In the genomic region with DNA sequence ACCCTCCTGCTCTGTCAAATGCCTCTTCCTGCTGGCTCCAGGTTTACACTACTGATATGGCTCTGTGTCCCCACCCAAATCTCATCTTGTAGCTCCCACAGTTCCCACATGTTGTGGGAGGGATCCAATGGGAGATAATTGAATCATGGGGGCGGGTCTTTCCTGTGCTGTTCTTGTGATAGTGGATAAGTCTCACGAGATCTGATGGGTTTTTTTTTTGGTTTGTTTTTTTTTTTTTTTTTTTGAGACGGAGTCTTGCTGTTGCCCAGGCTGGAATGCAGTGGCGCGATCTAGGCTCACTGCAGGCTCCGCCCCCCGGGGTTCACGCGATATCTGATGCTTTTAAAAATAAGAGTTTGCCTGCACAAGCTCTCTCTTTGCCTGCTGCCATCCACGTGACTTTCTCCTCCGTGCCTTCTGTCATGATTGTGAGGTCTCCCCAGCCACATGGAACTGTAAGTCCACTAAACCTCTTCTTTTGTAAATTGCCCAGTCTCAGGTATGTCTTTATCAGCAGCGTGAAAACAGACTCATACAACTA, we compare ENCODE assay signal across 2 cellular contexts.
A peak's percentile ranks its signal among the peaks of the same experiment; 100 is the strongest.
TF ChIP-seq lines count a peak whose summit lies in the region.
"Not testable (repeated sequence)": the region's sequence is repeated elsewhere in the genome, so short reads cannot be mapped to it uniquely, and the experiment has no call there.

No MANE protein-coding gene starts in this region.

TF ChIP-seq in HEK293, 187 proteins besides CTCF, POLR2A, EP300 and RAD21:
- TF ChIP-seq ZIC2 (tag by site-specific recombination; IDR thresholded peaks at IDR 0.05) (0 out of 2 replicates have a peak, but pooled peaks have one; percentile 14), ZFHX2 (tag by site-specific recombination; conservative IDR thresholded peaks at IDR 0.05) (peak; percentile 47), ZNF362 (tag by site-specific recombination; IDR thresholded peaks at IDR 0.05) (peak; percentile 65), SP2 (tag by site-specific recombination; IDR thresholded peaks at IDR 0.05) (0 out of 2 replicates have a peak, but pooled peaks have one; percentile 30), IKZF3 (tag by site-specific recombination; IDR thresholded peaks at IDR 0.05) (peak; percentile 22; the same call in 1 of the 2 replicates), ZNF600 (tag by site-specific recombination; IDR thresholded peaks at IDR 0.05) (peak; percentile 42; the same call in 1 of the 2 replicates), EGR2 (tag by site-specific recombination; IDR thresholded peaks at IDR 0.05; ENCODE audit: low read depth) (0 out of 2 replicates have a peak, but pooled peaks have one; percentile 18)
TF ChIP-seq in HEK293: peak in this region for 7; not testable (repeated sequence) for 180.

TF ChIP-seq in K562, 482 proteins besides CTCF, POLR2A, EP300 and RAD21 (continues in another document):
- TF ChIP-seq TCF3 (CRISPR knock-in tag; IDR thresholded peaks at IDR 0.05) (peak; percentile 81), MNT (conservative IDR thresholded peaks at IDR 0.05) (peak; percentile 64 to 76), MYBL2 (IDR thresholded peaks at IDR 0.05; ENCODE audit: low read depth) (peak; percentile 43; the same call in 1 of the 2 replicates), MYC (IDR thresholded peaks at IDR 0.05; ENCODE audit: low read depth, low read length) (peak; percentile 36; the same call in 1 of the 2 replicates), JUND (IDR thresholded peaks at IDR 0.05; ENCODE audit: borderline replicate concordance, low read depth, low read length) (0 out of 2 replicates have a peak, but pooled peaks have one; percentile 15), KDM1A (IDR thresholded peaks at IDR 0.05) (peak in 1 of 2 experiments; percentile 35; a peak in 1 of 4 replicates), CHD2 (IDR thresholded peaks at IDR 0.05; ENCODE audit: low read depth, low read length) (peak; percentile 90), NCOR1 (IDR thresholded peaks at IDR 0.05) (peak; percentile 69), TEAD4 (IDR thresholded peaks at IDR 0.05; ENCODE audit: low read length) (peak; percentile 68), TRIM24 (IDR thresholded peaks at IDR 0.05) (peak; percentile 67 to 79), ZNF766 (CRISPR knock-in tag; conservative IDR thresholded peaks at IDR 0.05) (peak; percentile 71), L3MBTL2 (IDR thresholded peaks at IDR 0.05) (peak; percentile 70), TBL1XR1 (IDR thresholded peaks at IDR 0.05; ENCODE audit: low read length in 2 of 2) (peak in 1 of 2 experiments; percentile 21; a peak in 1 of 4 replicates), EGR1 (conservative IDR thresholded peaks at IDR 0.05) (peak; percentile 64), POLR2AphosphoS5 (IDR thresholded peaks at IDR 0.05; ENCODE audit: control insufficient read depth, insufficient read depth, low read depth, low read length) (0 out of 2 replicates have a peak, but pooled peaks have one; percentile 48), SP1 (CRISPR knock-in tag; IDR thresholded peaks at IDR 0.05) (0 out of 2 replicates have a peak, but pooled peaks have one; percentile 43), TAL1 (IDR thresholded peaks at IDR 0.05) (peak; percentile 76), FOSL1 (tag; conservative IDR thresholded peaks at IDR 0.05) (peak; percentile 23; the same call in 1 of the 2 replicates), NFIC (IDR thresholded peaks at IDR 0.05) (peak; percentile 53; the same call in 1 of the 2 replicates), EP400 (IDR thresholded peaks at IDR 0.05) (peak; percentile 62), RAD51 (IDR thresholded peaks at IDR 0.05; ENCODE audit: borderline replicate concordance, low read depth) (peak; percentile 45; the same call in 1 of the 2 replicates), POLR2H (tag; IDR thresholded peaks at IDR 0.05; ENCODE audit: low read depth) (peak; percentile 37; the same call in 1 of the 2 replicates), RBFOX2 (IDR thresholded peaks at IDR 0.05; ENCODE audit: low read depth, low read length) (peak; percentile 41; the same call in 1 of the 2 replicates), FOXM1 (IDR thresholded peaks at IDR 0.05; ENCODE audit: low read depth) (peak; percentile 75), SMARCA4 (IDR thresholded peaks at IDR 0.05) (0 out of 2 replicates have a peak, but pooled peaks have one; percentile 36), CBFA2T3 (IDR thresholded peaks at IDR 0.05) (peak; percentile 92), TOE1 (IDR thresholded peaks at IDR 0.05; ENCODE audit: borderline replicate concordance) (peak; percentile 75; the same call in 1 of the 2 replicates), ARID1B (IDR thresholded peaks at IDR 0.05) (peak; percentile 64), CHAMP1 (IDR thresholded peaks at IDR 0.05) (0 out of 2 replicates have a peak, but pooled peaks have one; percentile 81), NRF1 (conservative IDR thresholded peaks at IDR 0.05 in 1 of 2, IDR thresholded peaks at IDR 0.05 in 1 of 2) (peak; percentile 66 to 70), FOXK2 (conservative IDR thresholded peaks at IDR 0.05 in 1 of 2, IDR thresholded peaks at IDR 0.05 in 1 of 2; ENCODE audit: low read depth in 2 of 2) (peak; percentile 65 to 66), CC2D1A (IDR thresholded peaks at IDR 0.05) (peak; percentile 96), ATF7 (IDR thresholded peaks at IDR 0.05) (peak; percentile 34; the same call in 1 of the 2 replicates), BHLHE40 (IDR thresholded peaks at IDR 0.05; ENCODE audit: low read length) (peak; percentile 23; the same call in 1 of the 2 replicates), NKRF (IDR thresholded peaks at IDR 0.05; ENCODE audit: borderline replicate concordance) (peak; percentile 60; the same call in 1 of the 2 replicates), HSF4 (CRISPR knock-in tag; IDR thresholded peaks at IDR 0.05; ENCODE audit: borderline replicate concordance) (peak; percentile 45; the same call in 1 of the 2 replicates)
- TF ChIP-seq MYBL2 (CRISPR knock-in tag; IDR thresholded peaks at IDR 0.05; ENCODE audit: borderline replicate concordance); MYC (CRISPR knock-in tag; IDR thresholded peaks at IDR 0.05; ENCODE audit: borderline replicate concordance, low read depth); JUND (tag; IDR thresholded peaks at IDR 0.05; ENCODE audit: borderline replicate concordance, low read depth, low read length); TEAD4 (CRISPR knock-in tag; IDR thresholded peaks at IDR 0.05; ENCODE audit: borderline replicate concordance); FOXM1 (CRISPR knock-in tag; IDR thresholded peaks at IDR 0.05; ENCODE audit: low read depth); TOE1 (CRISPR knock-in tag; IDR thresholded peaks at IDR 0.05; ENCODE audit: borderline replicate concordance, low read depth): not testable (repeated sequence)
- TF ChIP-seq, protein P1, sequence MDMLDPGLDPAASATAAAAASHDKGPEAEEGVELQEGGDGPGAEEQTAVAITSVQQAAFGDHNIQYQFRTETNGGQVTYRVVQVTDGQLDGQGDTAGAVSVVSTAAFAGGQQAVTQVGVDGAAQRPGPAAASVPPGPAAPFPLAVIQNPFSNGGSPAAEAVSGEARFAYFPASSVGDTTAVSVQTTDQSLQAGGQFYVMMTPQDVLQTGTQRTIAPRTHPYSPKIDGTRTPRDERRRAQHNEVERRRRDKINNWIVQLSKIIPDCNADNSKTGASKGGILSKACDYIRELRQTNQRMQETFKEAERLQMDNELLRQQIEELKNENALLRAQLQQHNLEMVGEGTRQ (CRISPR knock-in tag; IDR thresholded peaks at IDR 0.05) = peak; percentile 31; the same call in 1 of the 2 replicates
- TF ChIP-seq, protein P2, sequence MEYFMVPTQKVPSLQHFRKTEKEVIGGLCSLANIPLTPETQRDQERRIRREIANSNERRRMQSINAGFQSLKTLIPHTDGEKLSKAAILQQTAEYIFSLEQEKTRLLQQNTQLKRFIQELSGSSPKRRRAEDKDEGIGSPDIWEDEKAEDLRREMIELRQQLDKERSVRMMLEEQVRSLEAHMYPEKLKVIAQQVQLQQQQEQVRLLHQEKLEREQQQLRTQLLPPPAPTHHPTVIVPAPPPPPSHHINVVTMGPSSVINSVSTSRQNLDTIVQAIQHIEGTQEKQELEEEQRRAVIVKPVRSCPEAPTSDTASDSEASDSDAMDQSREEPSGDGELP (CRISPR knock-in tag; IDR thresholded peaks at IDR 0.05; ENCODE audit: borderline replicate concordance) = 0 out of 2 replicates have a peak, but pooled peaks have one; percentile 6
- TF ChIP-seq, protein P3, sequence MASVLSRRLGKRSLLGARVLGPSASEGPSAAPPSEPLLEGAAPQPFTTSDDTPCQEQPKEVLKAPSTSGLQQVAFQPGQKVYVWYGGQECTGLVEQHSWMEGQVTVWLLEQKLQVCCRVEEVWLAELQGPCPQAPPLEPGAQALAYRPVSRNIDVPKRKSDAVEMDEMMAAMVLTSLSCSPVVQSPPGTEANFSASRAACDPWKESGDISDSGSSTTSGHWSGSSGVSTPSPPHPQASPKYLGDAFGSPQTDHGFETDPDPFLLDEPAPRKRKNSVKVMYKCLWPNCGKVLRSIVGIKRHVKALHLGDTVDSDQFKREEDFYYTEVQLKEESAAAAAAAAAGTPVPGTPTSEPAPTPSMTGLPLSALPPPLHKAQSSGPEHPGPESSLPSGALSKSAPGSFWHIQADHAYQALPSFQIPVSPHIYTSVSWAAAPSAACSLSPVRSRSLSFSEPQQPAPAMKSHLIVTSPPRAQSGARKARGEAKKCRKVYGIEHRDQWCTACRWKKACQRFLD (CRISPR knock-in tag; IDR thresholded peaks at IDR 0.05) = 0 out of 2 replicates have a peak, but pooled peaks have one; percentile 11
- TF ChIP-seq, protein P4, sequence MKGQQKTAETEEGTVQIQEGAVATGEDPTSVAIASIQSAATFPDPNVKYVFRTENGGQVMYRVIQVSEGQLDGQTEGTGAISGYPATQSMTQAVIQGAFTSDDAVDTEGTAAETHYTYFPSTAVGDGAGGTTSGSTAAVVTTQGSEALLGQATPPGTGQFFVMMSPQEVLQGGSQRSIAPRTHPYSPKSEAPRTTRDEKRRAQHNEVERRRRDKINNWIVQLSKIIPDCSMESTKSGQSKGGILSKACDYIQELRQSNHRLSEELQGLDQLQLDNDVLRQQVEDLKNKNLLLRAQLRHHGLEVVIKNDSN (CRISPR knock-in tag; IDR thresholded peaks at IDR 0.05) = peak; percentile 63
- TF ChIP-seq, protein P5, sequence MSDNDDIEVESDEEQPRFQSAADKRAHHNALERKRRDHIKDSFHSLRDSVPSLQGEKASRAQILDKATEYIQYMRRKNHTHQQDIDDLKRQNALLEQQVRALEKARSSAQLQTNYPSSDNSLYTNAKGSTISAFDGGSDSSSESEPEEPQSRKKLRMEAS (CRISPR knock-in tag; IDR thresholded peaks at IDR 0.05) = peak; percentile 10; the same call in 1 of the 2 replicates
